In genomic region chr10:26841733-26842317, GRCh38 we compare ENCODE assay signal across 17 cellular contexts. TPM values are rescaled to one million over a fixed set of nuclear protein-coding genes. Genes with fewer than 3 reads are reported as not detected.
DNase-seq lines count a peak whose midpoint lies in the region; ATAC-seq, FAIRE-seq and TF ChIP-seq lines count a peak whose summit lies in the region.
"Had no signal": no experiment of that assay in that cellular context is flagged by ENCODE, and none has a peak within 500 bp of the region (broad histone marks: within the 10 kb centered on the region; RNA-seq: fewer than 3 reads in every experiment).

No MANE protein-coding gene starts in this region.

- FAIRE-seq in GM12891 (lab: Jason Lieb, UNC) = peak; percentile 69
- FAIRE-seq: bronchial epithelial cell had no signal

- intact Hi-C loops in CD4-positive, alpha-beta T cell (cut with DNase I, micrococcal nuclease) = no loop called here
- intact Hi-C loops in mucosa of descending colon (cut with DNase I, micrococcal nuclease) = no loop called here
- intact Hi-C loops in esophagus muscularis mucosa (cut with DNase I) = no loop called here

- peak overlapping the region; percentile 56 for H3K27ac Mint-ChIP-seq in CD4-positive, alpha-beta T cell
- H3K27ac Mint-ChIP-seq in activated T-helper 17 cell treated with anti-CD3 and anti-CD28 coated beads, Interleukin-2, amount 50 U/mL, for 72 hours = peak overlapping the region; percentile 94

- CTCF ChIA-PET in CD4-positive, alpha-beta T cell (lab: Charles Lee) = interaction anchor here (0.6 kb wide), 1 partner anchor 14 kb away, joined by 3 read pairs; no protein-coding TSS in a partner anchor

- H3K27me3 Mint-ChIP-seq in CD4-positive, alpha-beta T cell = no peaks in the 10 kb centered on the region
- H3K27me3 Mint-ChIP-seq in activated T-helper 17 cell treated with anti-CD3 and anti-CD28 coated beads, Interleukin-2, amount 50 U/mL, for 72 hours = no peaks in the 10 kb centered on the region

- no peak overlapping the region for H3K4me3 Mint-ChIP-seq in CD4-positive, alpha-beta T cell
- peak overlapping the region; percentile 48 for H3K4me3 Mint-ChIP-seq in activated T-helper 17 cell treated with anti-CD3 and anti-CD28 coated beads, Interleukin-2, amount 50 U/mL, for 72 hours

- no peaks in the 10 kb centered on the region for H3K36me3 ChIP-seq in mucosa of descending colon (ENCODE audit: low read depth)
- no peaks in the 10 kb centered on the region for H3K36me3 ChIP-seq in esophagus muscularis mucosa
- H3K36me3 ChIP-seq: SJSA1, vagina had no signal

- TF ChIP-seq CTCF in CD4-positive, alpha-beta T cell (IDR thresholded peaks at IDR 0.05) = no peak
- no peak for TF ChIP-seq CTCF in mucosa of descending colon (IDR thresholded peaks at IDR 0.05)
- TF ChIP-seq CTCF in esophagus muscularis mucosa (IDR thresholded peaks at IDR 0.05) = no peak

- peaks cover 91% of the 10 kb centered on the region for H3K4me1 Mint-ChIP-seq in CD4-positive, alpha-beta T cell (ENCODE audit: low read depth)
- peaks cover 53% of the 10 kb centered on the region for H3K4me1 Mint-ChIP-seq in activated T-helper 17 cell treated with anti-CD3 and anti-CD28 coated beads, Interleukin-2, amount 50 U/mL, for 72 hours

- no peak for DNase-seq in CD4-positive, alpha-beta T cell
- no peak for DNase-seq in GM12891 (ENCODE audit: insufficient read length, low spot score)
- no peak for DNase-seq in mucosa of descending colon
- DNase-seq in NCI-H526 (lab: John Stamatoyannopoulos, UW) = no peak
- no peak for DNase-seq in glomerular visceral epithelial cell (ENCODE audit: extremely low spot score)
- DNase-seq in esophagus muscularis mucosa (ENCODE audit: extremely low spot score) = no peak
- DNase-seq: glutamatergic neuron; Karpas-422; NCI-H1105; NCI-H526 treated with DMSO at 0.1 percent for 48 hours; OCI-M1; stimulated activated CD4-positive, alpha-beta T cell treated with anti-CD3 and anti-CD28 coated beads, Interleukin-1b, Interleukin-23, amount 100 ng/mL, for 48 hours had no signal

- H3K4me3 ChIP-seq in mucosa of descending colon (no peak overlapping the region), esophagus muscularis mucosa (no peak overlapping the region)
- H3K4me3 ChIP-seq: lung, SJSA1, vagina had no signal

- POLR2A ChIA-PET in CD4-positive, alpha-beta T cell (lab: Charles Lee) = no interaction called here

- peak; percentile 11 for ATAC-seq in CD4-positive, alpha-beta T cell (ENCODE audit: poor library complexity)
- peak; percentile 20 for ATAC-seq in activated T-helper 17 cell treated with anti-CD3 and anti-CD28 coated beads, Interleukin-2, amount 50 U/mL, for 72 hours (replicated peaks)
- peak; percentile 86 for ATAC-seq in mucosa of descending colon

- TF ChIP-seq POLR2A in GM12891 (IDR thresholded peaks at IDR 0.05; ENCODE audit: low read depth, low read length) (no peak), esophagus muscularis mucosa (IDR thresholded peaks at IDR 0.05; ENCODE audit: low read depth) (no peak)

- WGBS in esophagus muscularis mucosa = 82% methylated on average over 3 of the region's 3 CpGs

- H3K27ac ChIP-seq in CD4-positive, alpha-beta T cell (ENCODE audit: low read depth, low read length) = no peak overlapping the region
- no peak overlapping the region for H3K27ac ChIP-seq in esophagus muscularis mucosa (replicated peaks in 1 of 4)
- H3K27ac ChIP-seq: SJSA1, vagina had no signal

- H3K9me3 Mint-ChIP-seq in CD4-positive, alpha-beta T cell = no peaks in the 10 kb centered on the region
- H3K9me3 Mint-ChIP-seq in activated T-helper 17 cell treated with anti-CD3 and anti-CD28 coated beads, Interleukin-2, amount 50 U/mL, for 72 hours = no peaks in the 10 kb centered on the region

- H3K4me1 ChIP-seq in mucosa of descending colon (ENCODE audit: low read depth) (peaks cover 28% of the 10 kb centered on the region), esophagus muscularis mucosa (peaks cover 5 to 38% (median 20%) of the 10 kb centered on the region in 4 donors)
- H3K4me1 ChIP-seq: SJSA1 had no signal

- no peaks in the 10 kb centered on the region for H3K9me3 ChIP-seq in CD4-positive, alpha-beta T cell (ENCODE audit: control insufficient read depth, low read length)
- H3K9me3 ChIP-seq in mucosa of descending colon = no peaks in the 10 kb centered on the region
- no peaks in the 10 kb centered on the region for H3K9me3 ChIP-seq in esophagus muscularis mucosa
- H3K9me3 ChIP-seq: SJSA1, vagina had no signal

- peaks cover 48% of the 10 kb centered on the region for H3K36me3 Mint-ChIP-seq in CD4-positive, alpha-beta T cell (ENCODE audit: low read depth)
- peaks cover 48% of the 10 kb centered on the region for H3K36me3 Mint-ChIP-seq in activated T-helper 17 cell treated with anti-CD3 and anti-CD28 coated beads, Interleukin-2, amount 50 U/mL, for 72 hours (ENCODE audit: low read depth)

- no peak for TF ChIP-seq EP300 in esophagus muscularis mucosa (IDR thresholded peaks at IDR 0.05)

- H3K27me3 ChIP-seq in CD4-positive, alpha-beta T cell (ENCODE audit: control insufficient read depth, insufficient read depth, low read length) = no peaks in the 10 kb centered on the region
- no peaks in the 10 kb centered on the region for H3K27me3 ChIP-seq in esophagus muscularis mucosa
- H3K27me3 ChIP-seq: SJSA1, vagina had no signal

TF ChIP-seq in GM12891, 5 proteins besides CTCF, POLR2A, EP300 and RAD21:
- TF ChIP-seq POLR2AphosphoS5 (IDR thresholded peaks at IDR 0.05; ENCODE audit: low read depth, low read length) (no peak), PAX5 (IDR thresholded peaks at IDR 0.05; ENCODE audit: insufficient read depth, low read length, severe bottlenecking) (no peak), TAF1 (IDR thresholded peaks at IDR 0.05; ENCODE audit: low read depth, low read length) (no peak), SPI1 (IDR thresholded peaks at IDR 0.05; ENCODE audit: low read depth, low read length) (no peak), POU2F2 (IDR thresholded peaks at IDR 0.05; ENCODE audit: low read depth, low read length) (no peak)
TF ChIP-seq in GM12891: peak in this region for 0.

RNA-seq across cellular contexts. Expression of gene ABI1, which starts 18.9 kb away (rescaled TPM):
- 10 to 100 TPM; 83.2 to 83.6 TPM for total RNA-seq in CD4-positive, alpha-beta T cell
- 33.1 TPM for polyA plus RNA-seq in GM12891 (2012; ENCODE audit: low read depth, missing spikeins)
- total RNA-seq in activated T-helper 17 cell treated with anti-CD3 and anti-CD28 coated beads, Interleukin-2, amount 50 U/mL, for 72 hours = 10 to 100 TPM; 51.5 to 74.9 TPM
- total RNA-seq in mucosa of descending colon (10 to 100 TPM; 54.0 to 63.5 (median 62.4) TPM), esophagus muscularis mucosa (10 to 100 TPM; 37.4 to 57.7 (median 43.5) TPM)

Comparison
In these comparisons a context has a peak if more than half of its experiments do, and no peak if none do; other contexts are left out.
1. ATAC-seq: peak in every context shown above with its lines; median percentile 86 in mucosa of descending colon; 20 in activated T-helper 17 cell treated with anti-CD3 and anti-CD28 coated beads, Interleukin-2, amount 50 U/mL, for 72 hours; 11 in CD4-positive, alpha-beta T cell.